Comparison of ENCODE assay signal across 8 cellular contexts in genomic region chr14:74085047-74085637, GRCh38. TPM values are rescaled to one million over a fixed set of nuclear protein-coding genes. Genes with fewer than 3 reads are reported as not detected.
DNase-seq lines count a peak whose midpoint lies in the region; ATAC-seq and TF ChIP-seq lines count a peak whose summit lies in the region.

No MANE protein-coding gene starts in this region.

- H3K27ac ChIP-seq in 22Rv1 (peak overlapping the region; percentile 78), WERI-Rb-1 (peak overlapping the region; percentile 83), esophagus muscularis mucosa (replicated peaks in 1 of 4) (peak overlapping the region; percentile 87 to 96 (median 90))

- H3K9me3 ChIP-seq in WERI-Rb-1 (ENCODE audit: severe bottlenecking) (no peaks in the 10 kb centered on the region), esophagus muscularis mucosa (no peaks in the 10 kb centered on the region)

- H3K4me3 ChIP-seq in WERI-Rb-1 (ENCODE audit: low read depth, low read length) (peak overlapping the region; percentile 90), esophagus muscularis mucosa (peak overlapping the region; percentile 73 to 89 (median 82))

- POLR2A ChIA-PET in GM10248 (lab: Yijun Ruan, JAX): interaction anchor here (0.7 kb wide), 1 partner anchor 10 kb away, joined by 3 read pairs; no protein-coding TSS in a partner anchor

- DNase-seq in GM10248 (ENCODE audit: extremely low spot score) (peak; percentile 12), WERI-Rb-1 (no peak), esophagus muscularis mucosa (ENCODE audit: extremely low spot score) (no peak), nephron progenitor cell (peak; percentile 42), NCI-H2029 (lab: John Stamatoyannopoulos, UW) (no peak)

- H3K4me1 ChIP-seq in esophagus muscularis mucosa: peaks cover 19 to 37% (median 35%) of the 10 kb centered on the region in 4 donors

- intact Hi-C loops in esophagus muscularis mucosa (cut with DNase I): no loop called here

- H3K9me3 Mint-ChIP-seq in nephron progenitor cell: no peaks in the 10 kb centered on the region

- peak; percentile 4 for ATAC-seq in HG03280 (IDR thresholded peaks at IDR 0.05; ENCODE audit: unreplicated experiment)
- ATAC-seq in GM19467 (IDR thresholded peaks at IDR 0.05; ENCODE audit: unreplicated experiment): no peak

- peak overlapping the region; percentile 99 for H3K4me3 Mint-ChIP-seq in nephron progenitor cell

- H3K4me1 Mint-ChIP-seq in nephron progenitor cell: peaks cover 39% of the 10 kb centered on the region

- CTCF ChIA-PET in GM10248 (lab: Yijun Ruan, JAX): no interaction called here

- no peak for TF ChIP-seq POLR2A in esophagus muscularis mucosa (IDR thresholded peaks at IDR 0.05; ENCODE audit: low read depth)

- TF ChIP-seq CTCF in 22Rv1 (IDR thresholded peaks at IDR 0.05): no peak
- no peak for TF ChIP-seq CTCF in GM10248 (IDR thresholded peaks at IDR 0.05; ENCODE audit: control extremely low read depth, extremely low read depth, low read depth, missing control alignments)
- TF ChIP-seq CTCF in WERI-Rb-1 (IDR thresholded peaks at IDR 0.05; ENCODE audit: low read depth, low read length): no peak
- TF ChIP-seq CTCF in esophagus muscularis mucosa (IDR thresholded peaks at IDR 0.05): no peak
- TF ChIP-seq CTCF in nephron progenitor cell (IDR thresholded peaks at IDR 0.05): no peak

- H3K27me3 Mint-ChIP-seq in nephron progenitor cell (ENCODE audit: low read depth, poor library complexity): peaks cover 3% of the 10 kb centered on the region

- under 1% methylated on average over 24 of the region's 26 CpGs for whole genome bisulfite sequencing in esophagus muscularis mucosa

- peak overlapping the region; percentile 100 for H3K27ac Mint-ChIP-seq in nephron progenitor cell

- no peak for TF ChIP-seq EP300 in esophagus muscularis mucosa (IDR thresholded peaks at IDR 0.05)

- H3K36me3 ChIP-seq in WERI-Rb-1: 0 out of 2 replicates have a peak, but pooled peaks cover 3% of the 10 kb centered on the region
- H3K36me3 ChIP-seq in esophagus muscularis mucosa: peaks cover 0 to 5% (median 0%) of the 10 kb centered on the region in 4 donors

- peaks cover 5% of the 10 kb centered on the region for H3K36me3 Mint-ChIP-seq in nephron progenitor cell (ENCODE audit: low read depth)

- H3K27me3 ChIP-seq in WERI-Rb-1 (ENCODE audit: insufficient read depth, low read depth, severe bottlenecking) (no peaks in the 10 kb centered on the region), esophagus muscularis mucosa (no peaks in the 10 kb centered on the region)

RNA-seq across cellular contexts. Expression of gene LIN52, which starts 0.4 kb away (rescaled TPM):
- 10 to 100 TPM in 3 of 4 donors, 1 to 10 TPM in 1; 8.4 to 13.5 (median 11.7) TPM for total RNA-seq in esophagus muscularis mucosa

RNA-seq across cellular contexts. Expression of gene ALDH6A1, which starts 0.9 kb away (rescaled TPM):
- 10 to 100 TPM; 39.6 to 81.8 (median 62.1) TPM for total RNA-seq in esophagus muscularis mucosa

Comparison
In these comparisons a context has a peak if more than half of its experiments do, and no peak if none do; other contexts are left out.
1. DNase-seq: peak in GM10248 (single experiment) and nephron progenitor cell (single experiment); none in WERI-Rb-1 (single experiment), esophagus muscularis mucosa (single experiment) and NCI-H2029 (single experiment).
2. Peak in every context shown above with its lines, with median percentiles within 50 percentile points of each other: H3K27ac ChIP-seq.